In genomic region chr19:53055117-53055516, GRCh38 we compare ENCODE assay signal across 30 cellular contexts. TPM values are rescaled to one million over a fixed set of nuclear protein-coding genes. Genes with fewer than 3 reads are reported as not detected.
DNase-seq lines count a peak whose midpoint lies in the region; ATAC-seq, FAIRE-seq and TF ChIP-seq lines count a peak whose summit lies in the region.
"Had no signal": no experiment of that assay in that cellular context is flagged by ENCODE, and none has a peak within 500 bp of the region (broad histone marks: within the 10 kb centered on the region; RNA-seq: fewer than 3 reads in every experiment).

No MANE protein-coding gene starts in this region.

- H2AFZ ChIP-seq in H9 (ENCODE audit: low read length), result no peak overlapping the region

- H3K4me3 Mint-ChIP-seq in H9, result no peak overlapping the region; a peak in 1 of 5 replicates
- H3K4me3 Mint-ChIP-seq: activated naive CD4-positive, alpha-beta T cell treated with anti-CD3 and anti-CD28 coated beads for 36 hours had no signal

- no peak overlapping the region for H4K8ac ChIP-seq in H9 (replicated peaks; ENCODE audit: insufficient read length, low read depth, low read length)

- H3K27ac ChIP-seq in thyroid gland, result peak overlapping the region in 1 of 3 donors; percentile 30
- no peak overlapping the region for H3K27ac ChIP-seq in H9 (ENCODE audit: insufficient read length, low read depth, low read length)
- H3K27ac ChIP-seq: 22Rv1, KMS-11, neutrophil, SJSA1, skin epidermis, suprapubic skin had no signal

- H3K9me3 ChIP-seq in thyroid gland (no peaks in the 10 kb centered on the region), H9 (ENCODE audit: control insufficient read depth, low read depth, low read length) (no peaks in the 10 kb centered on the region)

- H4K20me1 ChIP-seq in H9 (ENCODE audit: control insufficient read depth, insufficient read depth, insufficient read length), result no peaks in the 10 kb centered on the region

- no peak overlapping the region for H3K18ac ChIP-seq in H9 (ENCODE audit: insufficient read length, low read depth, low read length)

- H3K23ac ChIP-seq in H9 (ENCODE audit: insufficient read length, low read depth, low read length), result no peak overlapping the region

- peaks cover 3 to 8% of the 10 kb centered on the region in 2 experiments for H3K4me1 Mint-ChIP-seq in H9

- no peak overlapping the region for H2BK120ac ChIP-seq in H9 (ENCODE audit: low read depth, low read length, poor library complexity, severe bottlenecking)

- H4K91ac ChIP-seq in H9 (ENCODE audit: insufficient read length, low read depth, low read length), result no peak overlapping the region

- H3K27me3 Mint-ChIP-seq in H9 (ENCODE audit: low read depth), result peaks cover 39% of the 10 kb centered on the region

- H3K79me2 ChIP-seq in H9 (ENCODE audit: insufficient read depth, low read length), result no peaks in the 10 kb centered on the region

- H3K14ac ChIP-seq in H9 (ENCODE audit: insufficient read depth, low read length), result no peak overlapping the region

- no peak for ATAC-seq in GM18868 (IDR thresholded peaks at IDR 0.05; ENCODE audit: unreplicated experiment)
- no peak for ATAC-seq in GM18858 (IDR thresholded peaks at IDR 0.05; ENCODE audit: unreplicated experiment)
- ATAC-seq: esophagus mucosa had no signal

- H3K9me3 Mint-ChIP-seq in H9, result peaks cover 22 to 46% of the 10 kb centered on the region in 2 experiments

- H3K23me2 ChIP-seq in H9 (ENCODE audit: insufficient read length, low read depth, low read length, poor library complexity, severe bottlenecking), result peaks cover 11% of the 10 kb centered on the region

- no peak overlapping the region for H2BK12ac ChIP-seq in H9 (ENCODE audit: insufficient read length, low read depth, low read length)

- no peak for TF ChIP-seq CTCF in bronchial epithelial cell (IDR thresholded peaks at IDR 0.05; ENCODE audit: insufficient read depth, low read length, severe bottlenecking)
- no peak for TF ChIP-seq CTCF in thyroid gland (IDR thresholded peaks at IDR 0.05)
- no peak for TF ChIP-seq CTCF in H9 (conservative IDR thresholded peaks at IDR 0.05)

- H2AK5ac ChIP-seq in H9 (ENCODE audit: insufficient read length, low read length), result no peak overlapping the region

- FAIRE-seq in bronchial epithelial cell (lab: Jason Lieb, UNC), result no peak
- FAIRE-seq: H1, TTC549 had no signal

- H3K36me3 ChIP-seq in bronchial epithelial cell (ENCODE audit: control insufficient read depth, insufficient read depth, low read length) (no peaks in the 10 kb centered on the region), thyroid gland (no peaks in the 10 kb centered on the region)
- H3K36me3 ChIP-seq: neutrophil, SJSA1, suprapubic skin had no signal

- no peak for TF ChIP-seq POLR2A in thyroid gland (IDR thresholded peaks at IDR 0.05)

- H3K36me3 Mint-ChIP-seq in H9 (ENCODE audit: insufficient read depth in 1 of 3, low read depth in 3 of 3), result peaks cover 3 to 11% (median 6%) of the 10 kb centered on the region in 3 experiments; a peak in 6 of 7 replicates

- H3K27me3 ChIP-seq in bronchial epithelial cell (ENCODE audit: control insufficient read depth, insufficient read depth, low read length), result no peaks in the 10 kb centered on the region
- H3K27me3 ChIP-seq in thyroid gland, result no peaks in the 10 kb centered on the region
- H3K27me3 ChIP-seq in H9 (ENCODE audit: insufficient read depth, low read length), result peaks cover 3% of the 10 kb centered on the region; the same call in 1 of the 2 replicates
- H3K27me3 ChIP-seq: SJSA1, suprapubic skin had no signal

- no peak overlapping the region for H3K9ac ChIP-seq in H9 (ENCODE audit: extremely low read depth, insufficient read length, low read length)
- H3K9ac ChIP-seq: KMS-11 had no signal

- no peak overlapping the region for H3K4me3 ChIP-seq in bronchial epithelial cell (ENCODE audit: low read depth, low read length)
- H3K4me3 ChIP-seq in thyroid gland (replicated peaks in 1 of 3), result no peak overlapping the region
- H3K4me3 ChIP-seq: lung, SJSA1, skin epidermis, suprapubic skin had no signal

- H2BK5ac ChIP-seq in H9 (ENCODE audit: insufficient read length, low read length), result no peak overlapping the region

- H4K5ac ChIP-seq in H9 (ENCODE audit: insufficient read length, low read depth, low read length), result no peak overlapping the region

- H2BK20ac ChIP-seq in H9 (ENCODE audit: low read depth, low read length, poor library complexity, severe bottlenecking), result no peak overlapping the region

- peak; percentile 34 for DNase-seq in DMS 273 (lab: John Stamatoyannopoulos, UW; ENCODE audit: unreplicated experiment)
- DNase-seq in DMS 273 treated with DMSO at 0.1 percent for 48 hours (lab: John Stamatoyannopoulos, UW), result no peak
- DNase-seq in LoVo (ENCODE audit: low spot score), result peak; percentile 2
- DNase-seq in bronchial epithelial cell (ENCODE audit: low read depth), result peak; percentile 13
- peak; percentile 19 to 31 for DNase-seq in thyroid gland
- DNase-seq in H9, result no peak
- DNase-seq: activated CD4-positive, alpha-beta T cell treated with anti-CD3 and anti-CD28 coated beads for 1 hour; activated T-cell treated with anti-CD3 and anti-CD28 coated beads, Interleukin-2, amount 50 U/mL, for 48 hours; effector CD8-positive, alpha-beta T cell; foreskin melanocyte; hippocampal formation; islet precursor cell; NCI-H82; stimulated activated CD4-positive, alpha-beta T cell treated with anti-CD3 and anti-CD28 coated beads, Interleukin-1b, Interleukin-23, amount 100 ng/mL, for 48 hours; T-helper 1 cell had no signal

- H3K79me1 ChIP-seq in H9 (ENCODE audit: insufficient read depth, low read depth, low read length, poor library complexity, severe bottlenecking), result no peaks in the 10 kb centered on the region

- intact Hi-C loops in thyroid gland (cut with DNase I), result no loop called here

- H3K4ac ChIP-seq in H9 (ENCODE audit: low read depth, low read length), result no peak overlapping the region

- H3K56ac ChIP-seq in H9 (ENCODE audit: insufficient read length, low read depth, low read length), result no peak overlapping the region

- no peak overlapping the region for H2BK15ac ChIP-seq in H9 (ENCODE audit: low read depth, low read length)

- WGBS in thyroid gland, 2 donors, result 20 to 46% methylated on average over 2 of the region's 2 CpGs
- WGBS in H9 (ENCODE audit: extremely low coverage, insufficient read length, low lambda C conversion rate), result no CpG with 5 or more reads among the region's 2 CpGs

- no peak overlapping the region for H3T11ph ChIP-seq in H9 (ENCODE audit: low read length)

- H3K4me2 ChIP-seq in H9 (ENCODE audit: insufficient read depth, insufficient read length, low read length), result no peak overlapping the region
- H3K4me2 ChIP-seq: KMS-11 had no signal

- no peak overlapping the region for H3K27ac Mint-ChIP-seq in H9
- H3K27ac Mint-ChIP-seq: activated naive CD4-positive, alpha-beta T cell treated with anti-CD3 and anti-CD28 coated beads for 36 hours had no signal

- peaks cover 0 to 10% of the 10 kb centered on the region in 2 donors for H3K4me1 ChIP-seq in thyroid gland
- H3K4me1 ChIP-seq in H9 (ENCODE audit: insufficient read depth, low read length), result no peaks in the 10 kb centered on the region
- H3K4me1 ChIP-seq: SJSA1, suprapubic skin had no signal

RNA-seq across cellular contexts. Expression of gene ERVV-2, which starts 10.6 kb away (rescaled TPM):
- total RNA-seq in bronchial epithelial cell, result not detected in 2 replicates
- total RNA-seq in thyroid gland, result under 1 TPM in 1 of 4 donors, not detected in 3; 0.40 TPM
- total RNA-seq in H9 (2021), result not detected in 2 replicates
- total RNA-seq: activated CD8-positive, alpha-beta memory T cell treated with anti-CD3 and anti-CD28 coated beads for 36 hours; activated naive CD4-positive, alpha-beta T cell treated with anti-CD3 and anti-CD28 coated beads for 36 hours; cerebellum; esophagus mucosa; H1; lung; SJSA1; suprapubic skin had no signal

RNA-seq across cellular contexts. Expression of gene ERVV-1, which starts 41.4 kb away (rescaled TPM):
- total RNA-seq in bronchial epithelial cell (not detected in 2 replicates), thyroid gland (not detected), H9 (2021) (not detected in 2 replicates)
- total RNA-seq: activated CD8-positive, alpha-beta memory T cell treated with anti-CD3 and anti-CD28 coated beads for 36 hours; activated naive CD4-positive, alpha-beta T cell treated with anti-CD3 and anti-CD28 coated beads for 36 hours; cerebellum; esophagus mucosa; H1; lung; SJSA1; suprapubic skin had no signal

RNA-seq across cellular contexts. Expression of gene ZNF160, which starts 48.1 kb away (rescaled TPM):
- total RNA-seq in bronchial epithelial cell (17.1 and 22.8 TPM in 2 replicates), thyroid gland (100 to 1,000 TPM in 1 of 4 donors, 10 to 100 TPM in 3; 61.0 to 109 (median 81.4) TPM), H9 (2021) (31.1 and 31.7 TPM in 2 replicates)

Comparison
In these comparisons a context has a peak if more than half of its experiments do, and no peak if none do; other contexts are left out.
1. DNase-seq: peak in DMS 273 (single experiment), LoVo (single experiment), bronchial epithelial cell (single experiment) and thyroid gland (2 of 2); none in DMS 273 treated with DMSO at 0.1 percent for 48 hours (single experiment) and H9 (single experiment).